In genomic region chr3:71862374-71863145, GRCh38 we compare ENCODE assay signal across 17 cellular contexts.
A peak's percentile ranks its signal among the peaks of the same experiment; 100 is the strongest.
DNase-seq lines count a peak whose midpoint lies in the region; ATAC-seq and TF ChIP-seq lines count a peak whose summit lies in the region.
"Had no signal": no experiment of that assay in that cellular context is flagged by ENCODE, and none has a peak within 500 bp of the region (broad histone marks: within the 10 kb centered on the region; RNA-seq: fewer than 3 reads in every experiment).

No MANE protein-coding gene starts in this region.

- peaks cover 7% of the 10 kb centered on the region for H3K36me3 Mint-ChIP-seq in endothelial cell (ENCODE audit: low read depth, unreplicated experiment)
- H3K36me3 Mint-ChIP-seq: CD8-positive, alpha-beta T cell had no signal

- H3K27ac Mint-ChIP-seq in endothelial cell (ENCODE audit: unreplicated experiment), result no peak overlapping the region
- H3K27ac Mint-ChIP-seq: CD8-positive, alpha-beta T cell had no signal

- H3K4me3 ChIP-seq in AG09309 (ENCODE audit: control insufficient read depth, low read depth, low read length) (no peak overlapping the region), foreskin fibroblast (ENCODE audit: low read depth in 1 of 2, low read length in 2 of 2) (no peak overlapping the region)
- H3K4me3 ChIP-seq: BLaER1, MG63, Peyer's patch had no signal

- DNase-seq in AG09309 (ENCODE audit: low read depth), result peak; percentile 24
- peak; percentile 54 for DNase-seq in COLO829 (ENCODE audit: low spot score)
- DNase-seq in dedifferentiated amniotic fluid mesenchymal stem cell (ENCODE audit: extremely low spot score), result peak; percentile 37
- DNase-seq in foreskin fibroblast, result peak; percentile 17 to 71
- no peak for DNase-seq in amygdala (lab: John Stamatoyannopoulos, UW)
- no peak for DNase-seq in cerebellar nuclear complex (lab: John Stamatoyannopoulos, UW)
- no peak for DNase-seq in endothelial cell (ENCODE audit: low spot score)
- DNase-seq: CD8-positive, alpha-beta T cell; DMS79 treated with DMSO at 0.1 percent for 48 hours; MG63; NCI-H1092; NCI-H2227 treated with DMSO at 0.1 percent for 48 hours; NCI-H524; Peyer's patch; SHP77 treated with DMSO at 0.1 percent for 48 hours had no signal

- H3K27me3 Mint-ChIP-seq in endothelial cell (ENCODE audit: unreplicated experiment), result peaks cover 3% of the 10 kb centered on the region

- ATAC-seq in HG03045 (IDR thresholded peaks at IDR 0.05; ENCODE audit: unreplicated experiment), result no peak
- ATAC-seq: CD8-positive, alpha-beta T cell had no signal

- H3K9me3 Mint-ChIP-seq in endothelial cell (ENCODE audit: unreplicated experiment), result no peaks in the 10 kb centered on the region
- H3K9me3 Mint-ChIP-seq: CD8-positive, alpha-beta T cell had no signal

- TF ChIP-seq CTCF in AG09309 (IDR thresholded peaks at IDR 0.05; ENCODE audit: control insufficient read depth, insufficient read depth, low read depth, low read length, missing control alignments) (no peak), foreskin fibroblast (IDR thresholded peaks at IDR 0.05; ENCODE audit: low read depth, low read length) (no peak), endothelial cell (IDR thresholded peaks at IDR 0.05; ENCODE audit: unreplicated experiment) (no peak)

- peaks cover 12% of the 10 kb centered on the region for H3K4me1 Mint-ChIP-seq in endothelial cell (ENCODE audit: unreplicated experiment)

- no peak overlapping the region for H3K4me3 Mint-ChIP-seq in endothelial cell (ENCODE audit: unreplicated experiment)
- H3K4me3 Mint-ChIP-seq: CD8-positive, alpha-beta T cell had no signal

Comparison
In these comparisons a context has a peak if more than half of its experiments do, and no peak if none do; other contexts are left out.
1. DNase-seq: peak in AG09309 (single experiment), COLO829 (single experiment), dedifferentiated amniotic fluid mesenchymal stem cell (single experiment) and foreskin fibroblast (2 of 2); none in amygdala (0 of 56), cerebellar nuclear complex (0 of 2) and endothelial cell (single experiment).